ENCODE assay signal across 16 cellular contexts in the genomic region with DNA sequence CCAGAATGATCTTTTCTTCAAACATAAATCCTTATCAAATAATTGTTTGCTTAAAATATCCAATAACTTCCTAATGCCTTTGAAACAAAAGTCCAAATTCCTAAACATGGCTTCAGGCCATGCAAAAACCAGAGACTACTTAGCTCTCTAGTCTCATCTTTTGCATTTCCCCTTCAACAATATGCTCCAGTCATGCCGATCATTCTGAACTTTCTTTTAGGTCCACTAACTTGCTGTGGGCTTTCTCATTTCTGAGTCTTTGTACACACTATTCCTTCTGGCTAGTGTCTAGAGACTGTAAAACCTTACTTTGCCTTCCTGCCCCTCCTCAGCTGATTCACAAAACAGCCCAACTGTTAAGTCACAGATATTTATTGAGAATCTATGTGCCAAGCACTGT. TPM values are rescaled to one million over a fixed set of nuclear protein-coding genes. Genes with fewer than 3 reads are reported as not detected.
"Had no signal": no experiment of that assay in that cellular context is flagged by ENCODE, and none has a peak within 500 bp of the region (broad histone marks: within the 10 kb centered on the region; RNA-seq: fewer than 3 reads in every experiment).

No MANE protein-coding gene starts in this region.

- DNase-seq: activated effector memory CD4-positive, alpha-beta T cell treated with anti-CD3 and anti-CD28 coated beads, Interleukin-2, amount 50 U/mL, for 16 hours; activated T-cell treated with anti-CD3 and anti-CD28 coated beads for 4 hours; anterior cingulate cortex; gastrocnemius medialis; kidney; left ventricle myocardium inferior; mesenchymal stem cell; SK-N-SH; stimulated activated CD4-positive, alpha-beta T cell treated with anti-CD3 and anti-CD28 coated beads, Interleukin-4, amount 100 ng/mL, for 4 hours; thyroid gland had no signal

- H3K4me1 Mint-ChIP-seq: neural progenitor cell had no signal

- H3K27ac Mint-ChIP-seq: activated naive CD4-positive, alpha-beta T cell treated with anti-CD3 and anti-CD28 coated beads, Interleukin-2, amount 50 U/mL, for 72 hours; neural progenitor cell had no signal

- ATAC-seq: activated naive CD4-positive, alpha-beta T cell treated with anti-CD3 and anti-CD28 coated beads, Interleukin-2, amount 50 U/mL, for 72 hours; gastrocnemius medialis had no signal

- H3K4me3 Mint-ChIP-seq: neural progenitor cell had no signal

- H3K9me3 ChIP-seq: gastrocnemius medialis, left ventricle myocardium inferior, SK-N-SH, thyroid gland had no signal

- H3K9me3 Mint-ChIP-seq: activated naive CD4-positive, alpha-beta T cell treated with anti-CD3 and anti-CD28 coated beads, Interleukin-2, amount 50 U/mL, for 72 hours; neural progenitor cell had no signal

RNA-seq across cellular contexts. Expression of a gene that starts 51.5 kb away (rescaled TPM):
- total RNA-seq: activated CD8-positive, alpha-beta memory T cell treated with anti-CD3 and anti-CD28 coated beads for 36 hours; activated naive CD4-positive, alpha-beta T cell treated with anti-CD3 and anti-CD28 coated beads, Interleukin-2, amount 50 U/mL, for 72 hours; chondrocyte; fibroblast of lung; left ventricle myocardium inferior; skeletal muscle tissue; thyroid gland had no signal
